Comparison of ENCODE assay signal across 1 cellular context in genomic region chr2:190534310-190535118, GRCh38.
TF ChIP-seq lines count a peak whose summit lies in the region.

Gene NEMP2, minus strand, starts transcription at chr2:190534722. Its CDS starts 67 bp downstream, at chr2:190534655.

TF ChIP-seq in HepG2, 621 proteins besides CTCF, POLR2A, EP300 and RAD21 (continued from another document and continues in another):
- TF ChIP-seq DDIT3 (CRISPR knock-in tag; IDR thresholded peaks at IDR 0.05) (no peak), ATF1 (CRISPR knock-in tag; IDR thresholded peaks at IDR 0.05) (no peak), SKI (IDR thresholded peaks at IDR 0.05; ENCODE audit: partially characterized antibody) (peak; percentile 61), SCMH1 (CRISPR knock-in tag; IDR thresholded peaks at IDR 0.05; ENCODE audit: borderline replicate concordance) (no peak), ZNF160 (CRISPR knock-in tag; IDR thresholded peaks at IDR 0.05) (no peak; the same call in 1 of the 2 replicates), ZNF124 (CRISPR knock-in tag; IDR thresholded peaks at IDR 0.05) (no peak; the same call in 1 of the 2 replicates), ZBTB37 (CRISPR knock-in tag; IDR thresholded peaks at IDR 0.05) (peak; percentile 49; the same call in 1 of the 2 replicates), ZNF264 (CRISPR knock-in tag; IDR thresholded peaks at IDR 0.05) (peak; percentile 54), RELA (CRISPR knock-in tag; IDR thresholded peaks at IDR 0.05) (no peak), ZNF777 (CRISPR knock-in tag; IDR thresholded peaks at IDR 0.05) (peak; percentile 73; the same call in 1 of the 2 replicates), ZNF430 (CRISPR knock-in tag; IDR thresholded peaks at IDR 0.05) (peak; percentile 96), CEBPB (IDR thresholded peaks at IDR 0.05; ENCODE audit: borderline replicate concordance, low read depth, low read length) (no peak), ZNF674 (CRISPR knock-in tag; IDR thresholded peaks at IDR 0.05; ENCODE audit: low read depth) (peak; percentile 95; the same call in 1 of the 2 replicates), HDAC1 (CRISPR knock-in tag; IDR thresholded peaks at IDR 0.05) (peak; percentile 82), NBN (conservative IDR thresholded peaks at IDR 0.05) (no peak), ATF6 (CRISPR knock-in tag; conservative IDR thresholded peaks at IDR 0.05) (peak; percentile 63; the same call in 1 of the 2 replicates), GFI1 (CRISPR knock-in tag; IDR thresholded peaks at IDR 0.05; ENCODE audit: borderline replicate concordance) (peak; percentile 69; the same call in 1 of the 2 replicates), ZNF652 (CRISPR knock-in tag; IDR thresholded peaks at IDR 0.05; ENCODE audit: borderline replicate concordance, low read depth) (no peak), IKZF1 (IDR thresholded peaks at IDR 0.05) (no peak), SIN3A (IDR thresholded peaks at IDR 0.05; ENCODE audit: borderline replicate concordance, low read depth, low read length) (peak; percentile 73; the same call in 1 of the 2 replicates), ZSCAN20 (CRISPR knock-in tag; IDR thresholded peaks at IDR 0.05; ENCODE audit: borderline replicate concordance) (peak; percentile 97; the same call in 1 of the 2 replicates), ZNF552 (CRISPR knock-in tag; IDR thresholded peaks at IDR 0.05; ENCODE audit: borderline replicate concordance) (peak; percentile 69), THYN1 (CRISPR knock-in tag; IDR thresholded peaks at IDR 0.05; ENCODE audit: borderline replicate concordance, low read depth) (no peak), TAF15 (IDR thresholded peaks at IDR 0.05; ENCODE audit: low read depth, low read length, poor library complexity, severe bottlenecking) (peak; percentile 77), DNMT1 (CRISPR knock-in tag; IDR thresholded peaks at IDR 0.05) (peak; percentile 94), ATF2 (CRISPR knock-in tag; IDR thresholded peaks at IDR 0.05) (peak; percentile 73; the same call in 1 of the 2 replicates), STAT6 (CRISPR knock-in tag; IDR thresholded peaks at IDR 0.05; ENCODE audit: borderline replicate concordance) (no peak), JARID2 (CRISPR knock-in tag; IDR thresholded peaks at IDR 0.05; ENCODE audit: insufficient replicate concordance) (no peak), ZNF503 (CRISPR knock-in tag; IDR thresholded peaks at IDR 0.05) (peak; percentile 16; the same call in 1 of the 2 replicates), AHDC1 (CRISPR knock-in tag; IDR thresholded peaks at IDR 0.05; ENCODE audit: borderline replicate concordance) (peak; percentile 77), ONECUT2 (CRISPR knock-in tag; IDR thresholded peaks at IDR 0.05) (no peak), TBX3 (IDR thresholded peaks at IDR 0.05; ENCODE audit: borderline replicate concordance) (no peak), MEF2D (CRISPR knock-in tag; IDR thresholded peaks at IDR 0.05) (no peak), NAIF1 (CRISPR knock-in tag; IDR thresholded peaks at IDR 0.05; ENCODE audit: borderline replicate concordance) (peak; percentile 80; the same call in 1 of the 2 replicates), ZNF580 (CRISPR knock-in tag; IDR thresholded peaks at IDR 0.05; ENCODE audit: borderline replicate concordance, low read depth) (peak; percentile 84; the same call in 1 of the 2 replicates), RFX3 (CRISPR knock-in tag; IDR thresholded peaks at IDR 0.05) (0 out of 2 replicates have a peak, but pooled peaks have one; percentile 17), POLR2AphosphoS5 (IDR thresholded peaks at IDR 0.05; ENCODE audit: low read depth, low read length) (peak; percentile 87), FOXA3 (CRISPR knock-in tag; IDR thresholded peaks at IDR 0.05) (peak; percentile 56), ZNF557 (CRISPR knock-in tag; IDR thresholded peaks at IDR 0.05) (peak; percentile 88; the same call in 1 of the 2 replicates), KDM2A (CRISPR knock-in tag; IDR thresholded peaks at IDR 0.05; ENCODE audit: borderline replicate concordance, low read depth) (peak; percentile 94), PLRG1 (conservative IDR thresholded peaks at IDR 0.05) (no peak), SALL1 (CRISPR knock-in tag; IDR thresholded peaks at IDR 0.05) (peak; percentile 98), ZNF317 (CRISPR knock-in tag; IDR thresholded peaks at IDR 0.05) (no peak; the same call in none of the 2 replicates), MNT (IDR thresholded peaks at IDR 0.05) (no peak), ZNF839 (CRISPR knock-in tag; IDR thresholded peaks at IDR 0.05; ENCODE audit: borderline replicate concordance) (peak; percentile 97; the same call in 1 of the 2 replicates), NR2F2 (IDR thresholded peaks at IDR 0.05; ENCODE audit: borderline replicate concordance, low read depth) (peak; percentile 34; the same call in 1 of the 2 replicates)
